8 cellular contexts compared by ENCODE assay signal in the genomic region with DNA sequence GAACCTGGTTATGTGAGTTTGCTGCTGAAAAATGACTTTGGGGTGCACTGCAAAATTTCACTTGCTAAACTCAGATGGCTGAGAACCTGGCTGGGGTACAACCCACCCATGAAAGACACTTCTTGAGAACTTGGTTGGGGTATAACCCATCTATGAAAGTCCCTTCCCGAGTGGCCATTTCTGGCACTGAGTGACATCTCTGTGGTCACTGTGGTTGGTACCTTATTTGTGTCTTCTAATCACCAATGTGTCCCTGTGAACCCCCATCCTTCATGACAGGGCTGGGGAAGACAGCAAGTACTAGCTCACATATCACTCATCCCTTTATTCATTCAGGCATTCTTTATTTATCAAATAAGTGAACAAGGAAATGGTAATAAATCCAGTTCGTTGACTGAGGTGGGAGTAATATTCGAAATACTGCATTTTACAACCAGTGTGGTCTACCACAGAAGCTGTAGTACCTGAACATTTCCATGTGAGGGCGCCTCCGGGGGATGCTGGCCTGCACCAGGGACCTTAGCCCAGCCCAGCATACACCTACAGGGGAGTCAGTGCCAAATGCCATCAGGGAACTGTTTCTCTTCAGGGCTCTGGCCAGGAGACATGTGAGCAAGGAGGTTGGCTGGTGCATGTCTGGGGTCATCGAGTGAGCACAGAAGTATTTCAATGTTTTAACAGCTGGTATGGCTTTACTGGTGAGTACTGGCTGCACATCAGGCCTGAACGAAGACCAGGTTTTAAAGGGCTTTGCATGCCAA.
A peak's percentile ranks its signal among the peaks of the same experiment; 100 is the strongest.
DNase-seq lines count a peak whose midpoint lies in the region; ATAC-seq lines count a peak whose summit lies in the region.

No MANE protein-coding gene starts in this region.

- H3K4me3 Mint-ChIP-seq in stimulated activated naive B cell treated with anti-CD40 and anti-IgM and Interleukin-4, amounts not matched to agents 10 μg/mL and 1 μg/mL and 100 μg/mL, for 72 hours, result no peak overlapping the region
- no peak overlapping the region for H3K4me3 Mint-ChIP-seq in immature natural killer cell

- peak; percentile 22 for DNase-seq in activated T-cell treated with anti-CD3 and anti-CD28 coated beads, Interleukin-2, amount 50 U/mL, for 1 hour
- DNase-seq in activated T-cell treated with anti-CD3 and anti-CD28 coated beads for 4 hours (no peak), MG63 (peak; percentile 5), dermis blood vessel endothelial cell (peak; percentile 28), SW 1271 (lab: John Stamatoyannopoulos, UW) (no peak), immature natural killer cell (no peak)
- DNase-seq in stimulated activated naive B cell treated with anti-CD40 and anti-IgM and Interleukin-4, amounts not matched to agents 10 μg/mL and 1 μg/mL and 100 μg/mL, for 72 hours, result no peak

- H3K9me3 ChIP-seq in MG63, result no peaks in the 10 kb centered on the region

- ATAC-seq in stimulated activated naive B cell treated with anti-CD40 and anti-IgM and Interleukin-4, amounts not matched to agents 10 μg/mL and 1 μg/mL and 100 μg/mL, for 72 hours (replicated peaks), result peak; percentile 75 to 79
- no peak for ATAC-seq in GM19452 (IDR thresholded peaks at IDR 0.05; ENCODE audit: unreplicated experiment)

- H3K27me3 Mint-ChIP-seq in stimulated activated naive B cell treated with anti-CD40 and anti-IgM and Interleukin-4, amounts not matched to agents 10 μg/mL and 1 μg/mL and 100 μg/mL, for 72 hours, result peaks cover 19 to 31% of the 10 kb centered on the region in 2 donors
- peaks cover 0 to 3% (median 1%) of the 10 kb centered on the region in 3 donors for H3K27me3 Mint-ChIP-seq in immature natural killer cell (ENCODE audit: low read depth in 3 of 3)

- H3K9me3 Mint-ChIP-seq in stimulated activated naive B cell treated with anti-CD40 and anti-IgM and Interleukin-4, amounts not matched to agents 10 μg/mL and 1 μg/mL and 100 μg/mL, for 72 hours, result no peaks in the 10 kb centered on the region
- no peaks in the 10 kb centered on the region for H3K9me3 Mint-ChIP-seq in immature natural killer cell

- no peaks in the 10 kb centered on the region for H3K36me3 Mint-ChIP-seq in stimulated activated naive B cell treated with anti-CD40 and anti-IgM and Interleukin-4, amounts not matched to agents 10 μg/mL and 1 μg/mL and 100 μg/mL, for 72 hours
- H3K36me3 Mint-ChIP-seq in immature natural killer cell, result no peaks in the 10 kb centered on the region

- H3K4me1 Mint-ChIP-seq in stimulated activated naive B cell treated with anti-CD40 and anti-IgM and Interleukin-4, amounts not matched to agents 10 μg/mL and 1 μg/mL and 100 μg/mL, for 72 hours, result no peaks in the 10 kb centered on the region
- no peaks in the 10 kb centered on the region for H3K4me1 Mint-ChIP-seq in immature natural killer cell

- H3K27ac Mint-ChIP-seq in stimulated activated naive B cell treated with anti-CD40 and anti-IgM and Interleukin-4, amounts not matched to agents 10 μg/mL and 1 μg/mL and 100 μg/mL, for 72 hours, result no peak overlapping the region
- H3K27ac Mint-ChIP-seq in immature natural killer cell, result no peak overlapping the region

- H3K4me3 ChIP-seq in MG63, result no peak overlapping the region

- no peaks in the 10 kb centered on the region for H3K27me3 ChIP-seq in MG63

- no peaks in the 10 kb centered on the region for H3K36me3 ChIP-seq in MG63

Comparison
In these comparisons a context has a peak if more than half of its experiments do, and no peak if none do; other contexts are left out.
1. DNase-seq: peak in activated T-cell treated with anti-CD3 and anti-CD28 coated beads, Interleukin-2, amount 50 U/mL, for 1 hour (single experiment), MG63 (single experiment) and dermis blood vessel endothelial cell (single experiment); none in activated T-cell treated with anti-CD3 and anti-CD28 coated beads for 4 hours (single experiment), stimulated activated naive B cell treated with anti-CD40 and anti-IgM and Interleukin-4, amounts not matched to agents 10 μg/mL and 1 μg/mL and 100 μg/mL, for 72 hours (single experiment), SW 1271 (0 of 2) and immature natural killer cell (0 of 3).